32 cellular contexts compared by ENCODE assay signal in genomic region chr11:34588023-34588422, GRCh38. TPM values are rescaled to one million over a fixed set of nuclear protein-coding genes. Genes with fewer than 3 reads are reported as not detected.
"Had no signal": no experiment of that assay in that cellular context is flagged by ENCODE, and none has a peak within 500 bp of the region (broad histone marks: within the 10 kb centered on the region; RNA-seq: fewer than 3 reads in every experiment).

No MANE protein-coding gene starts in this region.

- H3K4me2 ChIP-seq: hepatocyte, neural progenitor cell had no signal

- H2AFZ ChIP-seq: hepatocyte, neural progenitor cell had no signal

- H3K27me3 Mint-ChIP-seq: progenitor cell of endocrine pancreas had no signal

- H3K4me3 Mint-ChIP-seq: naive B cell; natural killer cell; nephron progenitor cell; neural progenitor cell; stimulated activated effector memory CD8-positive, alpha-beta T cell treated with anti-CD3 and anti-CD28 coated beads, Interleukin-12 subunit alpha, Interleukin-12 subunit beta, amount 100 ng/mL, for 72 hours; stimulated activated naive CD8-positive, alpha-beta T cell treated with anti-CD3 and anti-CD28 coated beads, Interleukin-15, Interleukin-2, amounts not matched to agents 100 ng/mL and 50 ng/mL, for 24 hours had no signal

- H3K27me3 ChIP-seq: hepatocyte, left lung, neural progenitor cell, ovary, suprapubic skin, upper lobe of left lung, vagina had no signal

- H3K27ac ChIP-seq: hepatocyte, left lung, lower lobe of right lung, neural progenitor cell, neutrophil, ovary, suprapubic skin, thoracic aorta, tibial artery, upper lobe of left lung, vagina had no signal

- DNase-seq: islet precursor cell; kidney glomerular epithelial cell; left cardiac atrium; left lung; lower lobe of right lung; mammary epithelial cell; mesenchymal stem cell; naive B cell; natural killer cell; nephron progenitor cell; occipital lobe; ovary; right cardiac atrium; stimulated activated CD4-positive, alpha-beta T cell treated with anti-CD3 and anti-CD28 coated beads, Interleukin-12 subunit alpha, Interleukin-12 subunit beta, amount 100 ng/mL, for 4 hours; stimulated activated CD4-positive, alpha-beta T cell treated with anti-CD3 and anti-CD28 coated beads, Interleukin-15, amount 100 ng/mL, for 24 hours; stimulated activated CD4-positive, alpha-beta T cell treated with anti-CD3 and anti-CD28 coated beads, Interleukin-2, amount 100 ng/mL, for 24 hours; stimulated activated CD4-positive, alpha-beta T cell treated with anti-CD3 and anti-CD28 coated beads, Interleukin-4, amount 100 ng/mL, for 1 hour; stimulated activated naive CD4-positive, alpha-beta T cell; tibial artery; upper lobe of left lung had no signal

- H3K9me3 Mint-ChIP-seq: natural killer cell had no signal

- H3K9ac ChIP-seq: neural progenitor cell had no signal

- H3K4me3 ChIP-seq: hepatocyte, left lung, lower lobe of right lung, neural progenitor cell, ovary, skin epidermis, suprapubic skin, thoracic aorta, tibial artery, upper lobe of left lung, vagina had no signal

- H3K36me3 ChIP-seq: left lung, lower lobe of right lung, neural progenitor cell, neutrophil, ovary, suprapubic skin, thoracic aorta, tibial artery, upper lobe of left lung, vagina had no signal

- H3K79me2 ChIP-seq: hepatocyte had no signal

- H3K36me3 Mint-ChIP-seq: neural progenitor cell; stimulated activated effector memory CD8-positive, alpha-beta T cell treated with anti-CD3 and anti-CD28 coated beads, Interleukin-12 subunit alpha, Interleukin-12 subunit beta, amount 100 ng/mL, for 72 hours had no signal

- H3K27ac Mint-ChIP-seq: natural killer cell; nephron progenitor cell; neural progenitor cell; progenitor cell of endocrine pancreas; stimulated activated effector memory CD8-positive, alpha-beta T cell treated with anti-CD3 and anti-CD28 coated beads, Interleukin-12 subunit alpha, Interleukin-12 subunit beta, amount 100 ng/mL, for 72 hours; stimulated activated naive CD8-positive, alpha-beta T cell treated with anti-CD3 and anti-CD28 coated beads, Interleukin-15, Interleukin-2, amounts not matched to agents 100 ng/mL and 50 ng/mL, for 24 hours had no signal

- H3K9me3 ChIP-seq: left lung, lower lobe of right lung, neutrophil, ovary, suprapubic skin, thoracic aorta, tibial artery, upper lobe of left lung, vagina had no signal

- ATAC-seq: left cardiac atrium; left lung; lower lobe of right lung; natural killer cell; right cardiac atrium; sciatic nerve; stimulated activated effector memory CD8-positive, alpha-beta T cell treated with anti-CD3 and anti-CD28 coated beads, Interleukin-12 subunit alpha, Interleukin-12 subunit beta, amount 100 ng/mL, for 72 hours had no signal

RNA-seq across cellular contexts. Expression of gene EHF, which starts 32.9 kb away (rescaled TPM):
- total RNA-seq: natural killer cell, pulmonary artery endothelial cell had no signal
